Comparison of ENCODE assay signal across 22 cellular contexts in the genomic region with DNA sequence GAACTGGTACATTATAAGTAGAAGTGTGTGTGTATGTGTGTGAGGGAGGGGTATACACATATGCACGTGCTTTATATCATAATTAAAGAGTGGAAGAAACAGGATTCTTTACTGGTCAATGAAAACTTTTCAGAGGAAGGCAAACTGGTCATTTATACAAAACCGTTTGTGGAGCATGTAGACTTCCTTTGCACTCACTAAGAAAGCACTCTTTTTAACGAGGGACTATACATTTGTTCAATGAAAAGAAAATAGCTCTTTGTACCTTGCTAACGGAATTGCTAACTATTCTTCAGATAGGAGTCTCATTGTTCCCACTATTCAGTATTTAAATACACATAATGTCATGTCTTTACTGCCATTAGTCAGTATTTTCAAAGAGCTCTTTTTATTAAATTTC.
DNase-seq lines count a peak whose midpoint lies in the region; ATAC-seq and TF ChIP-seq lines count a peak whose summit lies in the region.
"Had no signal": no experiment of that assay in that cellular context is flagged by ENCODE, and none has a peak within 500 bp of the region (broad histone marks: within the 10 kb centered on the region; RNA-seq: fewer than 3 reads in every experiment).

No MANE protein-coding gene starts in this region.

- H4K5ac ChIP-seq in IMR-90 (ENCODE audit: low read depth, low read length), result no peak overlapping the region

- H3K4me3 Mint-ChIP-seq in activated naive CD4-positive, alpha-beta T cell treated with anti-CD3 and anti-CD28 coated beads for 36 hours, result no peak overlapping the region
- H3K4me3 Mint-ChIP-seq in activated CD4-positive, alpha-beta memory T cell treated with anti-CD3 and anti-CD28 coated beads for 36 hours, result no peak overlapping the region
- no peak overlapping the region for H3K4me3 Mint-ChIP-seq in neural progenitor cell
- H3K4me3 Mint-ChIP-seq: dendritic cell treated with granulocyte-macrophage colony-stimulating factor and Interleukin-4, amounts not matched to agents 40 ng/mL and 50 ng/mL, for 4 days had no signal

- no peak overlapping the region for H3K4ac ChIP-seq in IMR-90 (ENCODE audit: low read depth, low read length)

- no peaks in the 10 kb centered on the region for H3K36me3 Mint-ChIP-seq in activated naive CD4-positive, alpha-beta T cell treated with anti-CD3 and anti-CD28 coated beads for 36 hours (ENCODE audit: low read depth)
- H3K36me3 Mint-ChIP-seq in activated CD4-positive, alpha-beta memory T cell treated with anti-CD3 and anti-CD28 coated beads for 36 hours, result no peaks in the 10 kb centered on the region
- no peaks in the 10 kb centered on the region for H3K36me3 Mint-ChIP-seq in neural progenitor cell

- H3K9ac ChIP-seq in IMR-90 (ENCODE audit: low read depth, low read length), result no peak overlapping the region
- H3K9ac ChIP-seq in neural progenitor cell, result no peak overlapping the region

- H3K18ac ChIP-seq in IMR-90 (ENCODE audit: low read depth, low read length), result no peak overlapping the region

- no peaks in the 10 kb centered on the region for H3K27me3 Mint-ChIP-seq in activated naive CD4-positive, alpha-beta T cell treated with anti-CD3 and anti-CD28 coated beads for 36 hours (ENCODE audit: low read depth)
- H3K27me3 Mint-ChIP-seq in activated CD4-positive, alpha-beta memory T cell treated with anti-CD3 and anti-CD28 coated beads for 36 hours, result no peaks in the 10 kb centered on the region
- H3K27me3 Mint-ChIP-seq in neural progenitor cell (ENCODE audit: insufficient read depth, low read depth), result peaks cover 2% of the 10 kb centered on the region
- H3K27me3 Mint-ChIP-seq: dendritic cell treated with granulocyte-macrophage colony-stimulating factor and Interleukin-4, amounts not matched to agents 40 ng/mL and 50 ng/mL, for 4 days; stimulated activated naive CD8-positive, alpha-beta T cell treated with anti-CD3 and anti-CD28 coated beads, Interleukin-15, Interleukin-2, amounts not matched to agents 100 ng/mL and 50 ng/mL, for 24 hours had no signal

- H3K4me2 ChIP-seq in IMR-90 (ENCODE audit: low read depth, low read length), result no peak overlapping the region
- H3K4me2 ChIP-seq in neural progenitor cell, result peak overlapping the region; percentile 19

- H3K9me1 ChIP-seq in IMR-90 (ENCODE audit: insufficient read depth, low read length), result no peaks in the 10 kb centered on the region

- no peak overlapping the region for H2BK5ac ChIP-seq in IMR-90 (ENCODE audit: low read depth, low read length, poor library complexity, severe bottlenecking)

- H3K27me3 ChIP-seq in IMR-90 (ENCODE audit: control insufficient read depth, insufficient read depth, low read length) (no peaks in the 10 kb centered on the region), neural progenitor cell (no peaks in the 10 kb centered on the region), uterus (no peaks in the 10 kb centered on the region)
- H3K27me3 ChIP-seq: pancreas, tibial artery had no signal

- peaks cover 3% of the 10 kb centered on the region for H3F3A ChIP-seq in neural progenitor cell (ENCODE audit: low read depth)

- intact Hi-C loops in activated naive CD4-positive, alpha-beta T cell treated with anti-CD3 and anti-CD28 coated beads for 36 hours (cut with micrococcal nuclease), result loop anchor here (1.0 to 5.0 kb wide), 7 partner anchors 27 to 419 kb away; no protein-coding TSS in a partner anchor
- intact Hi-C loops in IMR-90 (cut with micrococcal nuclease), result no loop called here
- intact Hi-C loops in activated CD4-positive, alpha-beta memory T cell treated with anti-CD3 and anti-CD28 coated beads for 36 hours (cut with micrococcal nuclease), result loop anchor here (1.0 to 10.0 kb wide), 5 partner anchors 27 to 1141 kb away; no protein-coding TSS in a partner anchor
- intact Hi-C loops in uterus (cut with DNase I; ENCODE audit: low total_unique reads), result no loop called here
- intact Hi-C loops in left colon (cut with DNase I, micrococcal nuclease), result no loop called here

- BruUV-seq in IMR-90 (replicated peaks; lab: Mats Ljungman, UMichigan), result no TSS peak

- H2BK20ac ChIP-seq in IMR-90 (ENCODE audit: low read depth, low read length), result no peak overlapping the region

- H3K14ac ChIP-seq in IMR-90 (replicated peaks; ENCODE audit: low read depth, low read length), result no peak overlapping the region

- H3K9me3 Mint-ChIP-seq in activated naive CD4-positive, alpha-beta T cell treated with anti-CD3 and anti-CD28 coated beads for 36 hours, result no peaks in the 10 kb centered on the region
- H3K9me3 Mint-ChIP-seq in activated CD4-positive, alpha-beta memory T cell treated with anti-CD3 and anti-CD28 coated beads for 36 hours, result no peaks in the 10 kb centered on the region
- H3K9me3 Mint-ChIP-seq in neural progenitor cell, result no peaks in the 10 kb centered on the region
- H3K9me3 Mint-ChIP-seq: activated T-helper 17 cell treated with anti-CD3 and anti-CD28 coated beads, Interleukin-2, amount 50 U/mL, for 72 hours; dendritic cell treated with granulocyte-macrophage colony-stimulating factor and Interleukin-4, amounts not matched to agents 40 ng/mL and 50 ng/mL, for 4 days; stimulated activated naive CD8-positive, alpha-beta T cell treated with anti-CD3 and anti-CD28 coated beads, Interleukin-15, Interleukin-2, amounts not matched to agents 100 ng/mL and 50 ng/mL, for 24 hours had no signal

- H3K36me3 ChIP-seq in IMR-90 (ENCODE audit: control insufficient read depth, insufficient read depth, low read length), result no peaks in the 10 kb centered on the region
- no peaks in the 10 kb centered on the region for H3K36me3 ChIP-seq in neural progenitor cell
- no peaks in the 10 kb centered on the region for H3K36me3 ChIP-seq in uterus
- H3K36me3 ChIP-seq: pancreas, tibial artery had no signal

- in situ Hi-C loops in IMR-90 (cut with MboI; ENCODE audit: low sequenced_read_pairs), result no loop called here

- no peak overlapping the region for H2AFZ ChIP-seq in IMR-90 (replicated peaks; ENCODE audit: low read length, poor library complexity)
- H2AFZ ChIP-seq in neural progenitor cell (replicated peaks), result no peak overlapping the region

- no peak for TF ChIP-seq RAD21 in IMR-90 (IDR thresholded peaks at IDR 0.05; ENCODE audit: low read length)

- H2BK15ac ChIP-seq in IMR-90 (ENCODE audit: low read depth, low read length), result no peak overlapping the region

- no peaks in the 10 kb centered on the region for H3K79me1 ChIP-seq in IMR-90 (ENCODE audit: low read depth in 1 of 2, low read length in 2 of 2)

- no peak overlapping the region for H2AK9ac ChIP-seq in IMR-90 (replicated peaks; ENCODE audit: low read depth, low read length, poor library complexity)

- H3K4me1 ChIP-seq in IMR-90 (ENCODE audit: control insufficient read depth, insufficient read depth, low read length) (no peaks in the 10 kb centered on the region), neural progenitor cell (peaks cover 54% of the 10 kb centered on the region), uterus (no peaks in the 10 kb centered on the region)
- H3K4me1 ChIP-seq: pancreas, tibial artery had no signal

- dilution Hi-C loops in IMR-90 (cut with HindIII; ENCODE audit: low sequenced_read_pairs, unreplicated experiment), result no loop called here

- no peaks in the 10 kb centered on the region for H3K79me2 ChIP-seq in neural progenitor cell (ENCODE audit: low read depth)

- no peak overlapping the region for H3K27ac ChIP-seq in IMR-90 (ENCODE audit: insufficient read depth, low read length)
- no peak overlapping the region for H3K27ac ChIP-seq in neural progenitor cell
- H3K27ac ChIP-seq in uterus, result no peak overlapping the region
- H3K27ac ChIP-seq: pancreas, tibial artery, VCaP had no signal

- peaks cover 77% of the 10 kb centered on the region for H3K4me1 Mint-ChIP-seq in activated naive CD4-positive, alpha-beta T cell treated with anti-CD3 and anti-CD28 coated beads for 36 hours (ENCODE audit: low read depth)
- H3K4me1 Mint-ChIP-seq in activated CD4-positive, alpha-beta memory T cell treated with anti-CD3 and anti-CD28 coated beads for 36 hours (ENCODE audit: low read depth), result peaks cover 67% of the 10 kb centered on the region
- peaks cover 66% of the 10 kb centered on the region for H3K4me1 Mint-ChIP-seq in neural progenitor cell

- DNase-seq in activated naive CD4-positive, alpha-beta T cell treated with anti-CD3 and anti-CD28 coated beads for 36 hours, result no peak
- DNase-seq in activated naive CD4-positive, alpha-beta T cell (lab: John Stamatoyannopoulos, UW), result no peak
- DNase-seq in IMR-90 (no peak), neural progenitor cell (ENCODE audit: low spot score) (no peak), uterus (no peak), left colon (no peak)
- no peak for DNase-seq in activated CD4-positive, alpha-beta memory T cell treated with anti-CD3 and anti-CD28 coated beads for 36 hours
- DNase-seq: amygdala; head of caudate nucleus; mesenchymal stem cell; MM.1S; pancreas; right cardiac atrium; SHP77; stimulated activated CD4-positive, alpha-beta T cell treated with anti-CD3 and anti-CD28 coated beads, Interleukin-12 subunit alpha, Interleukin-12 subunit beta, amount 100 ng/mL, for 4 hours; stimulated activated CD4-positive, alpha-beta T cell treated with anti-CD3 and anti-CD28 coated beads, Interleukin-4, amount 100 ng/mL, for 4 hours; tibial artery had no signal

- H3K56ac ChIP-seq in IMR-90 (ENCODE audit: extremely low read depth, insufficient read depth, low read length), result no peak overlapping the region

- no peak overlapping the region for H3K23ac ChIP-seq in IMR-90 (ENCODE audit: low read depth, low read length)

- no CpG with 5 or more reads among the region's 4 CpGs for WGBS in IMR-90 (ENCODE audit: extremely low coverage in 2 of 2, insufficient read length in 1 of 2), 2 experiments

- no peak for TF ChIP-seq CTCF in IMR-90 (conservative IDR thresholded peaks at IDR 0.05; ENCODE audit: low read depth, low read length)
- no peak for TF ChIP-seq CTCF in neural progenitor cell (IDR thresholded peaks at IDR 0.05)
- no peak for TF ChIP-seq CTCF in uterus (IDR thresholded peaks at IDR 0.05)

- POLR2A ChIA-PET in IMR-90 (lab: Charles Lee; ENCODE audit: unreplicated experiment), result no interaction called here
- POLR2A ChIA-PET in activated CD4-positive, alpha-beta memory T cell treated with anti-CD3 and anti-CD28 coated beads for 36 hours (lab: Charles Lee), result interaction anchor here (1.3 kb wide), 1 partner anchor 1685 kb away, joined by 3 read pairs; a partner anchor contains a TSS

- H3K4me3 ChIP-seq in IMR-90 (ENCODE audit: insufficient read depth, low read depth, low read length) (no peak overlapping the region), neural progenitor cell (no peak overlapping the region), uterus (no peak overlapping the region)
- H3K4me3 ChIP-seq: pancreas, tibial artery had no signal

- TF ChIP-seq POLR2A in IMR-90 (IDR thresholded peaks at IDR 0.05; ENCODE audit: low read depth, low read length) (no peak), uterus (IDR thresholded peaks at IDR 0.05) (no peak)

- H4K20me1 ChIP-seq in IMR-90 (ENCODE audit: insufficient read depth, low read length), result no peaks in the 10 kb centered on the region
- H4K20me1 ChIP-seq in neural progenitor cell (ENCODE audit: low read depth), result no peaks in the 10 kb centered on the region

- CTCF ChIA-PET in activated naive CD4-positive, alpha-beta T cell treated with anti-CD3 and anti-CD28 coated beads for 36 hours (lab: Charles Lee), result interaction anchor here (1.1 to 2.3 kb wide), 7 partner anchors 9 to 39 kb away, joined by 3 to 8 read pairs (median 4); no protein-coding TSS in a partner anchor
- CTCF ChIA-PET in IMR-90 (lab: Yijun Ruan, JAX), result interaction anchor here (0.7 kb wide), 1 partner anchor 515 kb away, joined by 3 read pairs; no protein-coding TSS in a partner anchor
- CTCF ChIA-PET in activated CD4-positive, alpha-beta memory T cell treated with anti-CD3 and anti-CD28 coated beads for 36 hours (lab: Charles Lee), result interaction anchor here (0.8 kb wide), 1 partner anchor 140 kb away, joined by 3 read pairs; no protein-coding TSS in a partner anchor

- no peak overlapping the region for H4K8ac ChIP-seq in IMR-90 (ENCODE audit: low read depth in 2 of 2, low read length in 2 of 2)

- H4K91ac ChIP-seq in IMR-90 (ENCODE audit: insufficient read depth, low read depth, low read length), result no peak overlapping the region

- peak overlapping the region; percentile 73 for H3K27ac Mint-ChIP-seq in activated naive CD4-positive, alpha-beta T cell treated with anti-CD3 and anti-CD28 coated beads for 36 hours
- H3K27ac Mint-ChIP-seq in activated CD4-positive, alpha-beta memory T cell treated with anti-CD3 and anti-CD28 coated beads for 36 hours, result peak overlapping the region; percentile 23
- no peak overlapping the region for H3K27ac Mint-ChIP-seq in neural progenitor cell
- H3K27ac Mint-ChIP-seq: dendritic cell treated with granulocyte-macrophage colony-stimulating factor and Interleukin-4, amounts not matched to agents 40 ng/mL and 50 ng/mL, for 4 days had no signal

- no peak overlapping the region for H2AK5ac ChIP-seq in IMR-90 (ENCODE audit: low read depth, low read length)

- no peaks in the 10 kb centered on the region for H3K9me3 ChIP-seq in IMR-90 (ENCODE audit: control insufficient read depth, insufficient read depth, low read length)
- no peaks in the 10 kb centered on the region for H3K9me3 ChIP-seq in neural progenitor cell (ENCODE audit: low read depth)
- H3K9me3 ChIP-seq in uterus, result no peaks in the 10 kb centered on the region
- H3K9me3 ChIP-seq: pancreas, tibial artery had no signal

- no peak overlapping the region for H2BK120ac ChIP-seq in IMR-90 (ENCODE audit: low read depth, low read length)

- ATAC-seq in IMR-90 (ENCODE audit: low read depth) (no peak), left colon (no peak), GM18519 (IDR thresholded peaks at IDR 0.05; ENCODE audit: low FRiP score, unreplicated experiment) (no peak)
- ATAC-seq: pancreas, right cardiac atrium had no signal

Comparison
In these comparisons a context has a peak if more than half of its experiments do, and no peak if none do; other contexts are left out.
1. intact Hi-C loops: an anchor here in activated naive CD4-positive, alpha-beta T cell treated with anti-CD3 and anti-CD28 coated beads for 36 hours (1.0 to 5.0 kb wide) and activated CD4-positive, alpha-beta memory T cell treated with anti-CD3 and anti-CD28 coated beads for 36 hours (1.0 to 10.0 kb wide); none called in IMR-90, uterus and left colon.